Comparison of ENCODE assay signal across 12 cellular contexts in the genomic region with DNA sequence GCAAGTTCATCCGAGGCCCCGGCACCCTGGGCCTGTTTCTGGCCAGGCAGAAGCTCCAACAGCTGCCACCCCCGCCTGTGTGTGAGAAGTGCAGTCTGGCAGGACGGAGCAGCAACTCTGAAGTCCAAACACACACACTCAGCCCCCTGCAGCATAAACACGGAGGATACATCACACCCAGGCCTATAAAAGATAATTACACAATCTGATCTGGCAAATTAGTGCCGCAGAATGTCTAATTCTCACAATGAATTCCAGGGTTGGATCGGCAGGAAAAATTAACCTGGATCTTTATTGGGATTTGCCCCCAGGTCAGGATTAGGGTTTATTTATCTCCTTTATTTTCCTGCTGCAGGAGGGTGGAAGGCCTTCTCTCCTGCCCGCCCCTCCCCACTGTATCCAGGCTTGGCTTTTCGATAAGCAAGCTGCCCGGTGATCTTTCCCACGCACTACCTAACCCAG.
DNase-seq lines count a peak whose midpoint lies in the region; ATAC-seq, FAIRE-seq and TF ChIP-seq lines count a peak whose summit lies in the region.
"Had no signal": no experiment of that assay in that cellular context is flagged by ENCODE, and none has a peak within 500 bp of the region (broad histone marks: within the 10 kb centered on the region; RNA-seq: fewer than 3 reads in every experiment).

No MANE protein-coding gene starts in this region.

- H3K4me3 Mint-ChIP-seq in astrocyte (ENCODE audit: unreplicated experiment), result no peak overlapping the region
- H3K4me3 Mint-ChIP-seq: activated CD4-positive, alpha-beta T cell treated with anti-CD3 and anti-CD28 coated beads for 36 hours; CD8-positive, alpha-beta memory T cell; stimulated activated naive CD8-positive, alpha-beta T cell treated with anti-CD3 and anti-CD28 coated beads, Interleukin-15, amount 100 ng/mL, for 72 hours had no signal

- H3K27me3 Mint-ChIP-seq in astrocyte (ENCODE audit: low read depth, unreplicated experiment), result no peaks in the 10 kb centered on the region
- H3K27me3 Mint-ChIP-seq: activated CD4-positive, alpha-beta T cell treated with anti-CD3 and anti-CD28 coated beads for 36 hours had no signal

- no peak overlapping the region for H3K4me3 ChIP-seq in astrocyte (ENCODE audit: insufficient read depth, low read depth, low read length)
- H3K4me3 ChIP-seq: SK-N-MC had no signal

- intact Hi-C loops in sciatic nerve (cut with DNase I), result no loop called here

- no peak overlapping the region for H3K27ac Mint-ChIP-seq in astrocyte (ENCODE audit: unreplicated experiment)
- H3K27ac Mint-ChIP-seq: activated CD4-positive, alpha-beta T cell treated with anti-CD3 and anti-CD28 coated beads for 36 hours; CD8-positive, alpha-beta memory T cell; stimulated activated naive CD8-positive, alpha-beta T cell treated with anti-CD3 and anti-CD28 coated beads, Interleukin-15, amount 100 ng/mL, for 72 hours had no signal

- no peaks in the 10 kb centered on the region for H3K9me3 ChIP-seq in astrocyte (ENCODE audit: insufficient read depth, low read depth, low read length)

- H3K36me3 ChIP-seq in astrocyte (ENCODE audit: insufficient read depth, low read length), result no peaks in the 10 kb centered on the region

- H3K4me1 Mint-ChIP-seq in astrocyte (ENCODE audit: low read depth, unreplicated experiment), result peaks cover 39% of the 10 kb centered on the region
- H3K4me1 Mint-ChIP-seq: activated CD4-positive, alpha-beta T cell treated with anti-CD3 and anti-CD28 coated beads for 36 hours; CD8-positive, alpha-beta memory T cell; stimulated activated naive CD8-positive, alpha-beta T cell treated with anti-CD3 and anti-CD28 coated beads, Interleukin-15, amount 100 ng/mL, for 72 hours had no signal

- peak; percentile 63 for ATAC-seq in sciatic nerve
- ATAC-seq in GM21390 (IDR thresholded peaks at IDR 0.05; ENCODE audit: unreplicated experiment), result no peak
- ATAC-seq: activated CD4-positive, alpha-beta T cell treated with anti-CD3 and anti-CD28 coated beads for 36 hours; stimulated activated naive CD8-positive, alpha-beta T cell treated with anti-CD3 and anti-CD28 coated beads, Interleukin-15, amount 100 ng/mL, for 72 hours had no signal

- no peak overlapping the region for H2AFZ ChIP-seq in astrocyte (ENCODE audit: low read depth, low read length)

- no peaks in the 10 kb centered on the region for H3K9me3 Mint-ChIP-seq in astrocyte (ENCODE audit: unreplicated experiment)
- H3K9me3 Mint-ChIP-seq: CD8-positive, alpha-beta memory T cell; stimulated activated naive CD8-positive, alpha-beta T cell treated with anti-CD3 and anti-CD28 coated beads, Interleukin-15, amount 100 ng/mL, for 72 hours had no signal

- H3K4me1 ChIP-seq in astrocyte (ENCODE audit: insufficient read depth, low read length), result peaks cover 13% of the 10 kb centered on the region

- FAIRE-seq in astrocyte (lab: Jason Lieb, UNC), result no peak

- no peaks in the 10 kb centered on the region for H3K27me3 ChIP-seq in astrocyte (ENCODE audit: insufficient read depth, low read length)

- peak overlapping the region; percentile 2 for H3K9ac ChIP-seq in astrocyte (ENCODE audit: low read length)

- no peak overlapping the region for H3K27ac ChIP-seq in astrocyte (ENCODE audit: low read depth, low read length)
- H3K27ac ChIP-seq: SK-N-MC had no signal

- peak overlapping the region; percentile 5 for H3K4me2 ChIP-seq in astrocyte (ENCODE audit: low read length)

- H3K79me2 ChIP-seq in astrocyte (ENCODE audit: insufficient read depth, low read length), result peaks cover 84% of the 10 kb centered on the region

- H4K20me1 ChIP-seq in astrocyte (ENCODE audit: insufficient read depth, low read length), result peaks cover 72% of the 10 kb centered on the region

- H3K36me3 Mint-ChIP-seq in astrocyte (ENCODE audit: low read depth, unreplicated experiment), result no peaks in the 10 kb centered on the region
- H3K36me3 Mint-ChIP-seq: CD8-positive, alpha-beta memory T cell had no signal

- peak; percentile 41 for DNase-seq in ELF-1 (ENCODE audit: low read depth, low spot score)
- peak; percentile 31 for DNase-seq in NCI-H2171 (lab: John Stamatoyannopoulos, UW)
- no peak for DNase-seq in astrocyte (ENCODE audit: low read depth)
- DNase-seq in sciatic nerve (ENCODE audit: low spot score), result no peak
- no peak for DNase-seq in activated CD4-positive, CD25-positive, alpha-beta regulatory T cell treated with anti-CD3 and anti-CD28 coated beads, Interleukin-2, amount 50 U/mL, for 72 hours
- DNase-seq in T1000 (lab: John Stamatoyannopoulos, UW), result no peak
- DNase-seq: activated CD4-positive, alpha-beta T cell treated with anti-CD3 and anti-CD28 coated beads for 36 hours; CD8-positive, alpha-beta memory T cell; NK-92 treated with Interleukin-12 subunit alpha and Interleukin-12 subunit beta, amount 100 ng/mL, for 24 hours; stimulated activated naive CD8-positive, alpha-beta T cell treated with anti-CD3 and anti-CD28 coated beads, Interleukin-15, amount 100 ng/mL, for 72 hours had no signal

- no peak for TF ChIP-seq CTCF in astrocyte (IDR thresholded peaks at IDR 0.05; ENCODE audit: insufficient read depth, low read depth, low read length)

Comparison
In these comparisons a context has a peak if more than half of its experiments do, and no peak if none do; other contexts are left out.
1. DNase-seq: peak in ELF-1 (single experiment) and NCI-H2171 (single experiment); none in astrocyte (single experiment), sciatic nerve (single experiment), activated CD4-positive, CD25-positive, alpha-beta regulatory T cell treated with anti-CD3 and anti-CD28 coated beads, Interleukin-2, amount 50 U/mL, for 72 hours (single experiment) and T1000 (single experiment).